Comparison of ENCODE assay signal across 12 cellular contexts in genomic region chr1:89917353-89917752, GRCh38.
DNase-seq lines count a peak whose midpoint lies in the region; ATAC-seq, FAIRE-seq and TF ChIP-seq lines count a peak whose summit lies in the region.
"Had no signal": no experiment of that assay in that cellular context is flagged by ENCODE, and none has a peak within 500 bp of the region (broad histone marks: within the 10 kb centered on the region; RNA-seq: fewer than 3 reads in every experiment).

No MANE protein-coding gene starts in this region.

- H3K18ac ChIP-seq in H1 (ENCODE audit: extremely low read depth, low read length), result peak overlapping the region; percentile 48; the same call in 1 of the 2 replicates

- H2BK5ac ChIP-seq in H1 (ENCODE audit: low read depth, low read length), result peak overlapping the region; percentile 27; the same call in 1 of the 2 replicates

- TF ChIP-seq CTCF in MCF 10A (IDR thresholded peaks at IDR 0.05; ENCODE audit: unreplicated experiment), result no peak
- no peak for TF ChIP-seq CTCF in breast epithelium (IDR thresholded peaks at IDR 0.05)
- no peak for TF ChIP-seq CTCF in H1 (IDR thresholded peaks at IDR 0.05; ENCODE audit: control extremely low read depth in 1 of 3, insufficient read depth in 1 of 3, low read depth in 1 of 3, low read length in 3 of 3)
- no peak for TF ChIP-seq CTCF in mucosa of descending colon (IDR thresholded peaks at IDR 0.05)

- H3K9me3 ChIP-seq in breast epithelium (no peaks in the 10 kb centered on the region), Karpas-422 (ENCODE audit: low read length) (no peaks in the 10 kb centered on the region), H1 (ENCODE audit: insufficient read depth in 2 of 2, low read depth in 1 of 2, low read length in 1 of 2) (no peaks in the 10 kb centered on the region), mucosa of descending colon (no peaks in the 10 kb centered on the region)

- no peak overlapping the region for H3K4me2 ChIP-seq in Karpas-422 (ENCODE audit: low read depth, low read length, poor library complexity, severe bottlenecking)
- H3K4me2 ChIP-seq in H1 (ENCODE audit: insufficient read depth in 1 of 2, low read depth in 2 of 2, low read length in 2 of 2), result no peak overlapping the region; a peak in 1 of 4 replicates
- H3K4me2 ChIP-seq: BLaER1 treated with 17β-estradiol and CSF1 and Interleukin-3, amounts not matched to agents 10 nM and 100 nM had no signal

- peak overlapping the region; percentile 89; the same call in 1 of the 2 replicates for H2AK5ac ChIP-seq in H1 (ENCODE audit: low read depth, low read length)

- H3K79me1 ChIP-seq in H1 (ENCODE audit: low read depth, low read length), result no peaks in the 10 kb centered on the region

- no TSS peak for BruUV-seq in MCF 10A (replicated peaks; lab: Mats Ljungman, UMichigan)

- TF ChIP-seq RAD21 in H1 (IDR thresholded peaks at IDR 0.05 in 1 of 2, conservative IDR thresholded peaks at IDR 0.05 in 1 of 2; ENCODE audit: low read depth in 2 of 2, low read length in 2 of 2), result no peak

- H3K56ac ChIP-seq in H1 (replicated peaks; ENCODE audit: insufficient read length, low read depth, low read length), result no peak overlapping the region

- no peak for ATAC-seq in mucosa of descending colon
- ATAC-seq: CD8-positive, alpha-beta T cell had no signal

- no peak overlapping the region for H3K23ac ChIP-seq in H1 (ENCODE audit: insufficient read length)

- no peak overlapping the region for H4K5ac ChIP-seq in H1 (ENCODE audit: insufficient read length, low read depth, low read length)

- CTCF ChIA-PET in MCF 10A (lab: Yijun Ruan, JAX), result interaction anchor here (0.6 to 3.0 kb wide), 3 partner anchors 74 to 283 kb away, joined by 3 to 8 read pairs (median 3); no protein-coding TSS in a partner anchor
- CTCF ChIA-PET in H1 (lab: Charles Lee; ENCODE audit: partially characterized antibody), result interaction anchor here (0.6 to 1.9 kb wide), 6 partner anchors 18 to 295 kb away, joined by 3 to 5 read pairs (median 4); partner anchors contain the start of gene LRRC8D

- H3K4ac ChIP-seq in H1 (replicated peaks; ENCODE audit: insufficient read length, low read depth, low read length), result no peak overlapping the region

- H3K9me3 Mint-ChIP-seq in MCF 10A (ENCODE audit: unreplicated experiment), result no peaks in the 10 kb centered on the region
- H3K9me3 Mint-ChIP-seq: CD8-positive, alpha-beta T cell had no signal

- H3K14ac ChIP-seq in H1 (ENCODE audit: insufficient read length), result no peak overlapping the region

- no peaks in the 10 kb centered on the region for H3K23me2 ChIP-seq in H1 (ENCODE audit: low read depth, low read length)

- H3K4me3 ChIP-seq in breast epithelium (no peak overlapping the region), Karpas-422 (ENCODE audit: low read length) (no peak overlapping the region), H1 (ENCODE audit: extremely low read depth in 1 of 4, insufficient read depth in 2 of 4, low read depth in 3 of 4, low read length in 4 of 4) (no peak overlapping the region), mucosa of descending colon (no peak overlapping the region)
- H3K4me3 ChIP-seq: BLaER1 treated with 17β-estradiol and CSF1 and Interleukin-3, amounts not matched to agents 10 nM and 100 nM had no signal

- H2AFZ ChIP-seq in Karpas-422 (ENCODE audit: low read length) (no peak overlapping the region), H1 (ENCODE audit: low read length) (no peak overlapping the region)

- H4K8ac ChIP-seq in H1 (ENCODE audit: extremely low read depth, insufficient read depth, low read length), result no peak overlapping the region

- intact Hi-C loops in MCF 10A (cut with micrococcal nuclease) (no loop called here), breast epithelium (cut with DNase I; ENCODE audit: low total_unique reads) (no loop called here), mucosa of descending colon (cut with DNase I, micrococcal nuclease) (no loop called here)

- no peak for TF ChIP-seq EP300 in H1 (IDR thresholded peaks at IDR 0.05; ENCODE audit: borderline replicate concordance in 1 of 2, low read depth in 2 of 2, low read length in 2 of 2)

- no peaks in the 10 kb centered on the region for H3K27me3 Mint-ChIP-seq in MCF 10A (ENCODE audit: insufficient read depth, unreplicated experiment)

- H2BK20ac ChIP-seq in H1 (ENCODE audit: low read length), result no peak overlapping the region

- no peaks in the 10 kb centered on the region for H3K27me3 ChIP-seq in breast epithelium
- no peaks in the 10 kb centered on the region for H3K27me3 ChIP-seq in Karpas-422 (ENCODE audit: low read length)
- H3K27me3 ChIP-seq in H1 (replicated peaks in 1 of 4; ENCODE audit: control insufficient read depth in 3 of 4, extremely low read depth in 1 of 4, insufficient read depth in 3 of 4, low read length in 3 of 4), result no peaks in the 10 kb centered on the region
- H3K27me3 ChIP-seq: BLaER1 treated with 17β-estradiol and CSF1 and Interleukin-3, amounts not matched to agents 10 nM and 100 nM had no signal

- H2BK15ac ChIP-seq in H1 (ENCODE audit: low read length), result no peak overlapping the region

- no peak for FAIRE-seq in H1 (lab: Jason Lieb, UNC)

- peaks cover 18% of the 10 kb centered on the region for H3K36me3 Mint-ChIP-seq in MCF 10A (ENCODE audit: insufficient read depth, unreplicated experiment)

- H3K36me3 ChIP-seq in breast epithelium, result no peaks in the 10 kb centered on the region
- peaks cover 1% of the 10 kb centered on the region; the same call in 1 of the 2 replicates for H3K36me3 ChIP-seq in Karpas-422 (ENCODE audit: insufficient read depth, low read length)
- no peaks in the 10 kb centered on the region; a peak in 1 of 8 replicates for H3K36me3 ChIP-seq in H1 (ENCODE audit: control insufficient read depth in 2 of 4, insufficient read depth in 4 of 4, low read length in 3 of 4)
- H3K36me3 ChIP-seq in mucosa of descending colon (ENCODE audit: low read depth), result no peaks in the 10 kb centered on the region

- peak overlapping the region; percentile 78 for H3K27ac Mint-ChIP-seq in MCF 10A (ENCODE audit: low read depth, unreplicated experiment)
- H3K27ac Mint-ChIP-seq: CD8-positive, alpha-beta T cell had no signal

- H3K79me2 ChIP-seq in Karpas-422 (ENCODE audit: low read length) (peaks cover 95% of the 10 kb centered on the region), H1 (ENCODE audit: control insufficient read depth in 1 of 2, insufficient read depth in 2 of 2, low read length in 2 of 2) (peaks cover 0 to 66% of the 10 kb centered on the region in 2 experiments; a peak in 3 of 4 replicates)

- H4K20me1 ChIP-seq in Karpas-422 (ENCODE audit: insufficient read depth, low read depth, low read length) (no peaks in the 10 kb centered on the region), H1 (replicated peaks in 1 of 2; ENCODE audit: control insufficient read depth in 1 of 2, insufficient read depth in 2 of 2, low read length in 2 of 2) (no peaks in the 10 kb centered on the region)

- H3K4me1 Mint-ChIP-seq in MCF 10A (ENCODE audit: insufficient read depth, unreplicated experiment), result peaks cover 18% of the 10 kb centered on the region

- peak overlapping the region; percentile 4 for H4K91ac ChIP-seq in H1 (replicated peaks; ENCODE audit: insufficient read length, low read length)

- H3K9ac ChIP-seq in Karpas-422 (ENCODE audit: low read length), result no peak overlapping the region
- no peak overlapping the region for H3K9ac ChIP-seq in H1 (replicated peaks in 1 of 4; ENCODE audit: extremely low read depth in 1 of 4, low read depth in 3 of 4, low read length in 3 of 4)
- H3K9ac ChIP-seq: BLaER1 treated with 17β-estradiol and CSF1 and Interleukin-3, amounts not matched to agents 10 nM and 100 nM had no signal

- 87% methylated on average over 1 of the region's 1 CpG; no CpG with 5 or more reads in 1 of the 2 experiments for WGBS in H1 (ENCODE audit: extremely low coverage in 1 of 2, insufficient coverage in 1 of 2, insufficient read length in 1 of 2, insufficient replicate concordance in 2 of 2, low coverage in 1 of 2, low lambda C conversion rate in 2 of 2, missing lambda C conversion rate in 1 of 2), 2 experiments

- H3K4me1 ChIP-seq in breast epithelium (no peaks in the 10 kb centered on the region), Karpas-422 (ENCODE audit: low read length) (peaks cover 83% of the 10 kb centered on the region), H1 (replicated peaks in 1 of 4; ENCODE audit: control insufficient read depth in 3 of 4, insufficient read depth in 4 of 4, low read length in 3 of 4) (peaks cover 4 to 17% (median 10%) of the 10 kb centered on the region in 4 experiments; a peak in 6 of 7 replicates), mucosa of descending colon (ENCODE audit: low read depth) (no peaks in the 10 kb centered on the region)

- TF ChIP-seq POLR2A in breast epithelium (IDR thresholded peaks at IDR 0.05), result no peak
- no peak for TF ChIP-seq POLR2A in H1 (IDR thresholded peaks at IDR 0.05; ENCODE audit: control extremely low read depth in 1 of 2, low read depth in 2 of 2, low read length in 2 of 2)

- no peaks in the 10 kb centered on the region for H3K9me2 ChIP-seq in Karpas-422 (replicated peaks; ENCODE audit: insufficient read depth, low read length)

- POLR2A ChIA-PET in MCF 10A (lab: Yijun Ruan, JAX), result interaction anchor here (0.7 to 4.0 kb wide), 4 partner anchors 9 to 97 kb away, joined by 3 to 22 read pairs (median 4); no protein-coding TSS in a partner anchor
- POLR2A ChIA-PET in H1 (lab: Charles Lee; ENCODE audit: partially characterized antibody), result interaction anchor here (0.9 to 1.2 kb wide), 4 partner anchors 11 to 95 kb away, joined by 3 to 5 read pairs (median 4); no protein-coding TSS in a partner anchor

- H2BK120ac ChIP-seq in H1 (replicated peaks; ENCODE audit: low read depth, low read length), result peak overlapping the region; percentile 9

- H3K27ac ChIP-seq in breast epithelium, result no peak overlapping the region
- H3K27ac ChIP-seq in Karpas-422 (ENCODE audit: low read length), result peak overlapping the region; percentile 69; the same call in 1 of the 2 replicates
- no peak overlapping the region for H3K27ac ChIP-seq in H1 (ENCODE audit: low read depth, low read length)
- H3K27ac ChIP-seq: BLaER1 treated with 17β-estradiol and CSF1 and Interleukin-3, amounts not matched to agents 10 nM and 100 nM had no signal

- H3K4me3 Mint-ChIP-seq in MCF 10A (ENCODE audit: unreplicated experiment), result no peak overlapping the region
- H3K4me3 Mint-ChIP-seq: CD8-positive, alpha-beta T cell had no signal

- DNase-seq in MCF 10A (ENCODE audit: unreplicated experiment) (no peak), breast epithelium (ENCODE audit: low spot score in 2 of 2) (no peak), Karpas-422 (no peak), H1 (ENCODE audit: low read depth in 1 of 2, low spot score in 2 of 2) (no peak), NCI-H524 treated with DMSO at 0.1 percent for 48 hours (lab: John Stamatoyannopoulos, UW) (no peak), mucosa of descending colon (no peak)
- DNase-seq in stimulated activated naive CD4-positive, alpha-beta T cell treated with Interleukin-2 at 50 U/mL for 16 hours (lab: John Stamatoyannopoulos, UW), result no peak
- DNase-seq: ACHN; CD8-positive, alpha-beta T cell; COR-L47; H7 had no signal

- H2BK12ac ChIP-seq in H1 (ENCODE audit: low read depth, low read length), result 0 out of 2 replicates have a peak overlapping the region, but pooled peaks have one; percentile 44

TF ChIP-seq in H1, 55 proteins besides CTCF, POLR2A, EP300 and RAD21 (continues in another document):
- TF ChIP-seq TCF12 (IDR thresholded peaks at IDR 0.05; ENCODE audit: low read depth, low read length), result no peak
- no peak for TF ChIP-seq TAF1 (IDR thresholded peaks at IDR 0.05; ENCODE audit: low read depth, low read length)
- TF ChIP-seq KDM1A (IDR thresholded peaks at IDR 0.05; ENCODE audit: borderline replicate concordance, low read length), result peak; percentile 84
